12 cellular contexts compared by ENCODE assay signal in genomic region chr11:64516226-64516625, GRCh38. TPM values are rescaled to one million over a fixed set of nuclear protein-coding genes. Genes with fewer than 3 reads are reported as not detected.
A peak's percentile ranks its signal among the peaks of the same experiment; 100 is the strongest.
DNase-seq lines count a peak whose midpoint lies in the region; ATAC-seq, FAIRE-seq and TF ChIP-seq lines count a peak whose summit lies in the region.
"Had no signal": no experiment of that assay in that cellular context is flagged by ENCODE, and none has a peak within 500 bp of the region (broad histone marks: within the 10 kb centered on the region; RNA-seq: fewer than 3 reads in every experiment).

No MANE protein-coding gene starts in this region.

- no peak for TF ChIP-seq POLR2A in thyroid gland (IDR thresholded peaks at IDR 0.05)

- no peaks in the 10 kb centered on the region for H3K9me2 ChIP-seq in OCI-LY7 (ENCODE audit: insufficient read depth, low read length)

- no peaks in the 10 kb centered on the region for H3K4me1 ChIP-seq in OCI-LY7 (ENCODE audit: insufficient read depth, low read length, poor library complexity, severe bottlenecking)
- H3K4me1 ChIP-seq in thyroid gland, result no peaks in the 10 kb centered on the region
- no peaks in the 10 kb centered on the region for H3K4me1 ChIP-seq in Caco-2

- no peak overlapping the region for H2AFZ ChIP-seq in OCI-LY7 (ENCODE audit: low read length)

- no peaks in the 10 kb centered on the region for H3K36me3 Mint-ChIP-seq in Caco-2 (ENCODE audit: insufficient read depth, unreplicated experiment)

- peaks cover 6% of the 10 kb centered on the region for H3K9me3 Mint-ChIP-seq in Caco-2 (ENCODE audit: unreplicated experiment)

- no peaks in the 10 kb centered on the region for H4K20me1 ChIP-seq in OCI-LY7 (ENCODE audit: insufficient read depth, low read length)

- H3K4me2 ChIP-seq in OCI-LY7 (ENCODE audit: low read length), result no peak overlapping the region

- no peak overlapping the region for H3K4me3 Mint-ChIP-seq in Caco-2 (ENCODE audit: unreplicated experiment)

- peaks cover 11% of the 10 kb centered on the region for H3K27me3 Mint-ChIP-seq in Caco-2 (ENCODE audit: insufficient read depth, unreplicated experiment)

- ATAC-seq in HG03432 (IDR thresholded peaks at IDR 0.05; ENCODE audit: unreplicated experiment), result no peak

- H3K27me3 ChIP-seq in thyroid gland (no peaks in the 10 kb centered on the region), Caco-2 (replicated peaks; ENCODE audit: control insufficient read depth, insufficient read depth, low read length) (0 out of 2 replicates have a peak, but pooled peaks cover 2% of the 10 kb centered on the region), H7 (ENCODE audit: control insufficient read depth, insufficient read depth, low read length) (no peaks in the 10 kb centered on the region)

- 54 to 59% methylated on average over 4 of the region's 4 CpGs for WGBS in thyroid gland, 2 donors

- H3K27ac ChIP-seq in OCI-LY7 (ENCODE audit: low read depth, low read length, poor library complexity, severe bottlenecking) (no peak overlapping the region), thyroid gland (no peak overlapping the region)

- no peaks in the 10 kb centered on the region for H3K4me1 Mint-ChIP-seq in Caco-2 (ENCODE audit: low read depth, unreplicated experiment)

- H3K36me3 ChIP-seq in OCI-LY7 (ENCODE audit: insufficient read depth, low read length) (no peaks in the 10 kb centered on the region), thyroid gland (no peaks in the 10 kb centered on the region), Caco-2 (ENCODE audit: control insufficient read depth, insufficient read depth, low read length) (no peaks in the 10 kb centered on the region), H7 (replicated peaks; ENCODE audit: control insufficient read depth, insufficient read depth, low read length) (no peaks in the 10 kb centered on the region)

- POLR2A ChIA-PET in OCI-LY7 (lab: Charles Lee) (no interaction called here), Caco-2 (lab: Charles Lee) (no interaction called here)

- intact Hi-C loops in OCI-LY7 (cut with micrococcal nuclease; ENCODE audit: unreplicated experiment), result no loop called here
- intact Hi-C loops in thyroid gland (cut with DNase I), result no loop called here
- intact Hi-C loops in Caco-2 (cut with micrococcal nuclease; ENCODE audit: unreplicated experiment), result no loop called here

- no TSS peak for BruUV-seq in OCI-LY7 (replicated peaks; lab: Mats Ljungman, UMichigan)
- no TSS peak for BruUV-seq in Caco-2 (replicated peaks; lab: Mats Ljungman, UMichigan)

- no peak overlapping the region for H3K27ac Mint-ChIP-seq in Caco-2 (ENCODE audit: unreplicated experiment)

- CTCF ChIA-PET in OCI-LY7 (lab: Charles Lee; ENCODE audit: unreplicated experiment) (no interaction called here), Caco-2 (lab: Charles Lee) (no interaction called here)

- TF ChIP-seq CTCF in D721Med (IDR thresholded peaks at IDR 0.05; ENCODE audit: insufficient read depth, missing control alignments) (peak; percentile 1), GM13977 (IDR thresholded peaks at IDR 0.05; ENCODE audit: extremely low read depth, insufficient read depth, missing control alignments) (peak; percentile 35), OCI-LY7 (conservative IDR thresholded peaks at IDR 0.05; ENCODE audit: low read length) (peak; percentile 70), fibroblast of villous mesenchyme (IDR thresholded peaks at IDR 0.05; ENCODE audit: insufficient read depth, low read depth, low read length) (peak; percentile 18), thyroid gland (IDR thresholded peaks at IDR 0.05) (no peak), Caco-2 (IDR thresholded peaks at IDR 0.05; ENCODE audit: insufficient read depth in 1 of 2, low read depth in 1 of 2, low read length in 1 of 2, severe bottlenecking in 1 of 2, unreplicated experiment in 1 of 2) (peak in 1 of 2 experiments; percentile 18)

- in situ Hi-C loops in GM13977 (cut with MboI; ENCODE audit: low pct_unique_long_range_greater_than_20kb, low sequenced_read_pairs, unreplicated experiment), result no loop called here

- FAIRE-seq in D721Med (lab: Jason Lieb, UNC), result no peak

- H3K4me3 ChIP-seq in OCI-LY7 (ENCODE audit: low read depth, low read length, poor library complexity, severe bottlenecking) (no peak overlapping the region), fibroblast of villous mesenchyme (ENCODE audit: low read depth, low read length) (no peak overlapping the region), thyroid gland (replicated peaks in 1 of 3) (no peak overlapping the region), Caco-2 (ENCODE audit: low read depth, low read length) (no peak overlapping the region), H7 (ENCODE audit: insufficient read depth, low read depth, low read length) (no peak overlapping the region)

- 0 out of 2 replicates have a peak, but pooled peaks cover 8% of the 10 kb centered on the region for H3K9me3 ChIP-seq in OCI-LY7 (ENCODE audit: low read length)
- no peaks in the 10 kb centered on the region for H3K9me3 ChIP-seq in thyroid gland
- H3K9me3 ChIP-seq in Caco-2, result peaks cover 10% of the 10 kb centered on the region

- DNase-seq in D721Med (ENCODE audit: insufficient read length, low spot score) (no peak), GM13977 (ENCODE audit: low spot score) (no peak), OCI-LY7 (ENCODE audit: low spot score) (peak; percentile 31), fibroblast of villous mesenchyme (ENCODE audit: low read depth) (no peak), thyroid gland (no peak), Caco-2 (no peak), H7 (no peak)
- DNase-seq: activated CD8-positive, alpha-beta memory T cell treated with anti-CD3 and anti-CD28 coated beads for 24 hours; NCI-H2171 had no signal

- no peaks in the 10 kb centered on the region for H3K79me2 ChIP-seq in OCI-LY7 (ENCODE audit: insufficient read depth, low read depth, low read length)

RNA-seq across cellular contexts. Expression of gene SLC22A11, which starts 39.5 kb away (rescaled TPM):
- 0.09 and 0.18 TPM in 2 replicates for total RNA-seq in OCI-LY7 (2014; rRNA removed; shearing (Covaris generic))
- total RNA-seq in OCI-LY7 (2022), result not detected in 2 replicates
- under 0.01 TPM in 1 of 2 replicates, not detected in the other for total RNA-seq in fibroblast of villous mesenchyme
- total RNA-seq in thyroid gland, result not detected
- total RNA-seq in Caco-2 (2022), result 9.1 and 11.2 TPM in 2 replicates
- 0.67 TPM in 1 of 2 replicates, not detected in the other for total RNA-seq in H7 (2014; rRNA removed; shearing (Covaris generic))
- total RNA-seq: skeletal muscle tissue, urinary bladder had no signal

Comparison
In these comparisons a context has a peak if more than half of its experiments do, and no peak if none do; other contexts are left out.
1. CTCF ChIP-seq: peak in D721Med (single experiment), GM13977 (single experiment), OCI-LY7 (single experiment) and fibroblast of villous mesenchyme (single experiment); none in thyroid gland (0 of 6).